9 cellular contexts compared by ENCODE assay signal in the genomic region with DNA sequence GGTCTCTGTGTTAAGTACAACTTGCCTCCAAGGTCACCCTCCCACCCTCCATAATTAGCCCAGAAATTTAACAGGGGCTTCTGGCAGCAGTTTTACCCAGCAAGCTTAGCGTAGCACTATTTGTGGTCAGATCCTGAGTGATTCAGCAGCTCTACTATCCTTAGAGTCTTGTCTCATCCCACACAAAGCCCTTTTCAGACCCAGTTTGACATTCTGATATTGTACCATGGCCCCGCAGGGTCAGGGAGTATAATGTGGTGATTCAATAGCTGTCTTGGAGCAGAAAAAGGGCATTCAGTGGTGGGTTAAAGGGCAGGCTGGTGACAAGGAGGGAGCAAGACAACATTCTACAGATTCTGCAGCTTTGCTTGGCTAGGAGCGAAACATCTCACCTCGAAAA.
DNase-seq lines count a peak whose midpoint lies in the region; ATAC-seq, FAIRE-seq and TF ChIP-seq lines count a peak whose summit lies in the region.
"Had no signal": no experiment of that assay in that cellular context is flagged by ENCODE, and none has a peak within 500 bp of the region (broad histone marks: within the 10 kb centered on the region; RNA-seq: fewer than 3 reads in every experiment).

No MANE protein-coding gene starts in this region.

- H3K4me2 ChIP-seq in mammary epithelial cell (ENCODE audit: insufficient read depth, low read depth, low read length) (peak overlapping the region; percentile 85), endothelial cell of umbilical vein (ENCODE audit: insufficient read depth, low read length) (peak overlapping the region; percentile 98)

- ATAC-seq in mucosa of descending colon (peak; percentile 16), upper lobe of right lung (no peak), left lobe of liver (no peak)

- CTCF ChIA-PET in mammary epithelial cell (lab: Charles Lee; ENCODE audit: low non-redundant PET) (no interaction called here), endothelial cell of umbilical vein (lab: Charles Lee) (interaction anchor here (0.7 to 4.8 kb wide), 28 partner anchors 9 to 1041 kb away, joined by 3 to 63 read pairs (median 8); a partner anchor contains a TSS)

- intact Hi-C loops in mammary epithelial cell (cut with micrococcal nuclease) (loop anchor here (1.0 to 10.0 kb wide), 7 partner anchors 92 to 1005 kb away; no protein-coding TSS in a partner anchor), breast epithelium (cut with DNase I; ENCODE audit: low total_unique reads) (no loop called here), endothelial cell of umbilical vein (cut with micrococcal nuclease) (loop anchor here (1.0 to 5.0 kb wide), 6 partner anchors 90 to 1010 kb away; a partner anchor contains a TSS), mucosa of descending colon (cut with DNase I, micrococcal nuclease) (no loop called here), upper lobe of right lung (cut with DNase I) (no loop called here)

- FAIRE-seq in endothelial cell of umbilical vein (lab: Jason Lieb, UNC) = no peak

- TF ChIP-seq CTCF in mammary epithelial cell (conservative IDR thresholded peaks at IDR 0.05 in 1 of 2, IDR thresholded peaks at IDR 0.05 in 1 of 2; ENCODE audit: extremely low read depth in 1 of 2, insufficient read depth in 1 of 2, low read depth in 1 of 2, low read length in 2 of 2) = no peak
- no peak for TF ChIP-seq CTCF in breast epithelium (IDR thresholded peaks at IDR 0.05)
- no peak for TF ChIP-seq CTCF in endothelial cell of umbilical vein (IDR thresholded peaks at IDR 0.05; ENCODE audit: extremely low read depth in 1 of 2, insufficient read depth in 1 of 2, low read depth in 1 of 2, low read length in 2 of 2)
- no peak for TF ChIP-seq CTCF in mucosa of descending colon (IDR thresholded peaks at IDR 0.05)
- no peak for TF ChIP-seq CTCF in upper lobe of right lung (IDR thresholded peaks at IDR 0.05)

- H3K4me1 ChIP-seq in mammary epithelial cell (ENCODE audit: insufficient read depth, low read length) (peaks cover 10% of the 10 kb centered on the region), breast epithelium (no peaks in the 10 kb centered on the region), endothelial cell of umbilical vein (ENCODE audit: control insufficient read depth, extremely low read depth, insufficient read depth, low read length) (no peaks in the 10 kb centered on the region), mucosa of descending colon (ENCODE audit: low read depth) (no peaks in the 10 kb centered on the region), upper lobe of right lung (peaks cover 5% of the 10 kb centered on the region)

- WGBS in mammary epithelial cell (ENCODE audit: low coverage, missing lambda C conversion rate) = 13% methylated on average over 4 of the region's 4 CpGs

- peak overlapping the region; percentile 54 for H2AFZ ChIP-seq in mammary epithelial cell (ENCODE audit: low read depth, low read length)
- no peak overlapping the region for H2AFZ ChIP-seq in endothelial cell of umbilical vein (ENCODE audit: low read depth, low read length)

- H3K9ac ChIP-seq in mammary epithelial cell (ENCODE audit: insufficient read depth, low read length) (no peak overlapping the region), endothelial cell of umbilical vein (replicated peaks; ENCODE audit: extremely low read depth, insufficient read depth, low read length) (no peak overlapping the region)

- H3K79me2 ChIP-seq in mammary epithelial cell (ENCODE audit: insufficient read depth, low read length) = no peaks in the 10 kb centered on the region
- no peaks in the 10 kb centered on the region for H3K79me2 ChIP-seq in endothelial cell of umbilical vein (ENCODE audit: control insufficient read depth, insufficient read depth, low read length)

- H3K27me3 ChIP-seq in mammary epithelial cell (ENCODE audit: insufficient read depth, low read length) (no peaks in the 10 kb centered on the region), breast epithelium (no peaks in the 10 kb centered on the region), endothelial cell of umbilical vein (ENCODE audit: control insufficient read depth in 2 of 2, insufficient read depth in 2 of 2, low read length in 2 of 2) (peaks cover 0 to 13% of the 10 kb centered on the region in 2 experiments), upper lobe of right lung (no peaks in the 10 kb centered on the region)

- H3K4me3 ChIP-seq in mammary epithelial cell (replicated peaks in 1 of 3; ENCODE audit: insufficient read depth in 1 of 3, low read depth in 2 of 3, low read length in 3 of 3) (peak overlapping the region in 2 of 3 experiments; percentile 36 to 57), breast epithelium (peak overlapping the region in 1 of 3 donors; percentile 41), endothelial cell of umbilical vein (replicated peaks in 1 of 3; ENCODE audit: insufficient read depth in 1 of 3, low read depth in 1 of 3, low read length in 3 of 3) (no peak overlapping the region), mucosa of descending colon (no peak overlapping the region), upper lobe of right lung (peak overlapping the region; percentile 43)

- TF ChIP-seq POLR2A in breast epithelium (IDR thresholded peaks at IDR 0.05) = no peak
- TF ChIP-seq POLR2A in endothelial cell of umbilical vein (IDR thresholded peaks at IDR 0.05; ENCODE audit: low read depth, low read length) = no peak

- DNase-seq in mammary epithelial cell = peak; percentile 33
- no peak for DNase-seq in breast epithelium (ENCODE audit: low spot score in 2 of 2)
- DNase-seq in endothelial cell of umbilical vein (ENCODE audit: low read depth, low spot score) = no peak
- DNase-seq in mucosa of descending colon = no peak
- DNase-seq in upper lobe of right lung = no peak
- no peak for DNase-seq in left lobe of liver (ENCODE audit: low spot score)
- DNase-seq in NCI-H1930 (lab: John Stamatoyannopoulos, UW) = no peak
- DNase-seq in RKO (ENCODE audit: low spot score) = no peak

- no TSS peak for BruUV-seq in mammary epithelial cell (replicated peaks; lab: Mats Ljungman, UMichigan)
- BruUV-seq in endothelial cell of umbilical vein (replicated peaks; lab: Mats Ljungman, UMichigan) = no TSS peak

- no peaks in the 10 kb centered on the region for H3K9me3 ChIP-seq in mammary epithelial cell (replicated peaks; ENCODE audit: insufficient read depth, low read length)
- no peaks in the 10 kb centered on the region for H3K9me3 ChIP-seq in breast epithelium
- H3K9me3 ChIP-seq in endothelial cell of umbilical vein (replicated peaks; ENCODE audit: control insufficient read depth, insufficient read depth, low read length) = no peaks in the 10 kb centered on the region
- peaks cover 7% of the 10 kb centered on the region for H3K9me3 ChIP-seq in mucosa of descending colon
- H3K9me3 ChIP-seq in upper lobe of right lung = no peaks in the 10 kb centered on the region
- H3K9me3 ChIP-seq: HAP-1 had no signal

- H3K27ac ChIP-seq in mammary epithelial cell (ENCODE audit: insufficient read depth, low read depth, low read length) (no peak overlapping the region), breast epithelium (peak overlapping the region in 1 of 2 donors; percentile 22), endothelial cell of umbilical vein (ENCODE audit: insufficient read depth, low read depth, low read length) (no peak overlapping the region), upper lobe of right lung (no peak overlapping the region)

- POLR2A ChIA-PET in endothelial cell of umbilical vein (lab: Charles Lee) = no interaction called here

- in situ Hi-C loops in mammary epithelial cell (cut with MboI; ENCODE audit: low sequenced_read_pairs in 2 of 2) = loop anchor here in 1 of 2 donors (25.0 kb wide), 1 partner anchor 495 kb away; no protein-coding TSS in a partner anchor

- no peaks in the 10 kb centered on the region for H3K36me3 ChIP-seq in mammary epithelial cell (ENCODE audit: insufficient read depth, low read length)
- no peaks in the 10 kb centered on the region for H3K36me3 ChIP-seq in breast epithelium
- no peaks in the 10 kb centered on the region for H3K36me3 ChIP-seq in endothelial cell of umbilical vein (ENCODE audit: control insufficient read depth in 2 of 2, extremely low read depth in 1 of 2, insufficient read depth in 2 of 2, low read length in 2 of 2)
- no peaks in the 10 kb centered on the region for H3K36me3 ChIP-seq in mucosa of descending colon (ENCODE audit: low read depth)
- H3K36me3 ChIP-seq in upper lobe of right lung = no peaks in the 10 kb centered on the region
- H3K36me3 ChIP-seq: HAP-1 had no signal

- H3K9me1 ChIP-seq in endothelial cell of umbilical vein (replicated peaks; ENCODE audit: control insufficient read depth, extremely low read depth, insufficient read depth, low read length) = no peaks in the 10 kb centered on the region

- dilution Hi-C loops in mammary epithelial cell (cut with HindIII; ENCODE audit: low sequenced_read_pairs) = no loop called here
- dilution Hi-C loops in endothelial cell of umbilical vein (cut with MboI; ENCODE audit: extremely low pct_ligation_motif_present, low sequenced_read_pairs) = no loop called here

- no peaks in the 10 kb centered on the region for H4K20me1 ChIP-seq in mammary epithelial cell (ENCODE audit: insufficient read depth, low read length)
- no peaks in the 10 kb centered on the region for H4K20me1 ChIP-seq in endothelial cell of umbilical vein (replicated peaks; ENCODE audit: control insufficient read depth, extremely low read depth, insufficient read depth, low read length)

TF ChIP-seq in endothelial cell of umbilical vein, 7 proteins besides CTCF, POLR2A, EP300 and RAD21:
- TF ChIP-seq JUN (IDR thresholded peaks at IDR 0.05; ENCODE audit: borderline replicate concordance, insufficient read depth, insufficient read length, low read depth) (no peak), FOS (IDR thresholded peaks at IDR 0.05; ENCODE audit: borderline replicate concordance, insufficient read depth, low read length) (no peak), MYC (IDR thresholded peaks at IDR 0.05; ENCODE audit: low read depth, low read length) (no peak), POLR2AphosphoS5 (IDR thresholded peaks at IDR 0.05; ENCODE audit: insufficient read depth, low read depth, low read length) (no peak), GATA2 (IDR thresholded peaks at IDR 0.05; ENCODE audit: insufficient read depth, insufficient read length, low read depth, low read length) (no peak), EZH2 (IDR thresholded peaks at IDR 0.05; ENCODE audit: borderline replicate concordance, low read depth, low read length, severe bottlenecking) (no peak)
- TF ChIP-seq, protein P1, sequence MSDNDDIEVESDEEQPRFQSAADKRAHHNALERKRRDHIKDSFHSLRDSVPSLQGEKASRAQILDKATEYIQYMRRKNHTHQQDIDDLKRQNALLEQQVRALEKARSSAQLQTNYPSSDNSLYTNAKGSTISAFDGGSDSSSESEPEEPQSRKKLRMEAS (IDR thresholded peaks at IDR 0.05; ENCODE audit: insufficient read depth, insufficient read length) = no peak
TF ChIP-seq in endothelial cell of umbilical vein: peak in this region for 0.

Comparison
In these comparisons a context has a peak if more than half of its experiments do, and no peak if none do; other contexts are left out.
1. intact Hi-C loops: an anchor here in mammary epithelial cell (1.0 to 10.0 kb wide) and endothelial cell of umbilical vein (1.0 to 5.0 kb wide); none called in breast epithelium, mucosa of descending colon and upper lobe of right lung.
2. H3K4me3 ChIP-seq: peak in mammary epithelial cell (2 of 3) and upper lobe of right lung (single experiment); none in endothelial cell of umbilical vein (0 of 3) and mucosa of descending colon (single experiment).